In the genomic region with DNA sequence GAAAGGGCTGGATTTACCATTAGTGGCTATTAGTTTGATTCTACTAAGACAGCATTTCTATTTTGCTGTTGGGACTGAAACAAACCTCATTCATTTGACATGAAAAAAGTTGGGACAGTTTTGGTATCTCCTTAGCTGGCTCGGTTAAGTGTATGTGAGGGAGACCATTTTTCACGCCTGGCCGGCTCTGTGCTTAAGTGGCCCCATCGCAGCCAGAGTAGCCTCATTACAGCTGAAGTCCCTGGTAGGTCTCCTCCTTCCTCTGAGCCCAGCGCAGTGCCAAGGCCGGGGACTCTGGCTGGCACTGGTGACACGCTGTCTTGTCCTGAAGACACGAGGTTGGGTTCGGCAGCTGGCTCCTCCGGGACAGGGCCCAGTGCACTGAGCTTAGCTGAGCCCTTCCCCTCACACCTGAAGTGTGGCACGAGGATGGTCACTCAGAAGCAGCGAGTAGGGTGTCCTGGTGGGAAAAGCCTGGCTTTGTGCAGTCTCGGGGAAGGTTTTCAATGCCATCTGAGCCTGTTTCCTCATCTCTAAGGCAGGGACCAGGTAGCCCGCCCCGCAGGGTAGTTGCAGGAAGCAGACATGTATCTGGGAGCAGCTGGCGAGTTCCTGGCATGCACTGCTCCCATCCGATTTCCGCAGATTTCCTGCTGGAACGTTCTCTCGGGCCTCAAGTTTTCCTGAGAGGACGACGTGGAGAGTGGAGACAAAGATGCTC, we compare ENCODE assay signal across 1 cellular context.
TF ChIP-seq lines count a peak whose summit lies in the region.

No MANE protein-coding gene starts in this region.

TF ChIP-seq in K562, 482 proteins besides CTCF, POLR2A, EP300 and RAD21 (continued from another document):
- TF ChIP-seq, protein P1, sequence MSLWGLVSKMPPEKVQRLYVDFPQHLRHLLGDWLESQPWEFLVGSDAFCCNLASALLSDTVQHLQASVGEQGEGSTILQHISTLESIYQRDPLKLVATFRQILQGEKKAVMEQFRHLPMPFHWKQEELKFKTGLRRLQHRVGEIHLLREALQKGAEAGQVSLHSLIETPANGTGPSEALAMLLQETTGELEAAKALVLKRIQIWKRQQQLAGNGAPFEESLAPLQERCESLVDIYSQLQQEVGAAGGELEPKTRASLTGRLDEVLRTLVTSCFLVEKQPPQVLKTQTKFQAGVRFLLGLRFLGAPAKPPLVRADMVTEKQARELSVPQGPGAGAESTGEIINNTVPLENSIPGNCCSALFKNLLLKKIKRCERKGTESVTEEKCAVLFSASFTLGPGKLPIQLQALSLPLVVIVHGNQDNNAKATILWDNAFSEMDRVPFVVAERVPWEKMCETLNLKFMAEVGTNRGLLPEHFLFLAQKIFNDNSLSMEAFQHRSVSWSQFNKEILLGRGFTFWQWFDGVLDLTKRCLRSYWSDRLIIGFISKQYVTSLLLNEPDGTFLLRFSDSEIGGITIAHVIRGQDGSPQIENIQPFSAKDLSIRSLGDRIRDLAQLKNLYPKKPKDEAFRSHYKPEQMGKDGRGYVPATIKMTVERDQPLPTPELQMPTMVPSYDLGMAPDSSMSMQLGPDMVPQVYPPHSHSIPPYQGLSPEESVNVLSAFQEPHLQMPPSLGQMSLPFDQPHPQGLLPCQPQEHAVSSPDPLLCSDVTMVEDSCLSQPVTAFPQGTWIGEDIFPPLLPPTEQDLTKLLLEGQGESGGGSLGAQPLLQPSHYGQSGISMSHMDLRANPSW (CRISPR knock-in tag; IDR thresholded peaks at IDR 0.05): peak; percentile 77; the same call in 1 of the 2 replicates
- TF ChIP-seq, protein P2, sequence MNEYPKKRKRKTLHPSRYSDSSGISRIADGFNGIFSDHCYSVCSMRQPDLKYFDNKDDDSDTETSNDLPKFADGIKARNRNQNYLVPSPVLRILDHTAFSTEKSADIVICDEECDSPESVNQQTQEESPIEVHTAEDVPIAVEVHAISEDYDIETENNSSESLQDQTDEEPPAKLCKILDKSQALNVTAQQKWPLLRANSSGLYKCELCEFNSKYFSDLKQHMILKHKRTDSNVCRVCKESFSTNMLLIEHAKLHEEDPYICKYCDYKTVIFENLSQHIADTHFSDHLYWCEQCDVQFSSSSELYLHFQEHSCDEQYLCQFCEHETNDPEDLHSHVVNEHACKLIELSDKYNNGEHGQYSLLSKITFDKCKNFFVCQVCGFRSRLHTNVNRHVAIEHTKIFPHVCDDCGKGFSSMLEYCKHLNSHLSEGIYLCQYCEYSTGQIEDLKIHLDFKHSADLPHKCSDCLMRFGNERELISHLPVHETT (CRISPR knock-in tag; conservative IDR thresholded peaks at IDR 0.05 in 1 of 2, IDR thresholded peaks at IDR 0.05 in 1 of 2): peak in 1 of 2 experiments; percentile 58; a peak in 2 of 4 replicates
- TF ChIP-seq WHSC1 (IDR thresholded peaks at IDR 0.05; ENCODE audit: low read length): peak; percentile 45
- no peak for TF ChIP-seq FOXM1 (IDR thresholded peaks at IDR 0.05; ENCODE audit: low read depth)
- TF ChIP-seq FOXM1 (CRISPR knock-in tag; IDR thresholded peaks at IDR 0.05; ENCODE audit: low read depth): no peak
- TF ChIP-seq ZNF311 (CRISPR knock-in tag; IDR thresholded peaks at IDR 0.05): no peak
- 0 out of 2 replicates have a peak, but pooled peaks have one; percentile 3 for TF ChIP-seq ZNF644 (tag; IDR thresholded peaks at IDR 0.05; ENCODE audit: low read depth)
- TF ChIP-seq ETV1 (tag; conservative IDR thresholded peaks at IDR 0.05; ENCODE audit: low read depth): 0 out of 2 replicates have a peak, but pooled peaks have one; percentile 7
- 0 out of 2 replicates have a peak, but pooled peaks have one; percentile 29 for TF ChIP-seq SMARCC2 (IDR thresholded peaks at IDR 0.05; ENCODE audit: low read depth)
- TF ChIP-seq ZFP1 (CRISPR knock-in tag; IDR thresholded peaks at IDR 0.05): no peak
- TF ChIP-seq STAG1 (CRISPR knock-in tag; IDR thresholded peaks at IDR 0.05; ENCODE audit: borderline replicate concordance): peak; percentile 6; the same call in 1 of the 2 replicates
- no peak for TF ChIP-seq MTA2 (IDR thresholded peaks at IDR 0.05; ENCODE audit: low read depth)
- TF ChIP-seq, protein P3, sequence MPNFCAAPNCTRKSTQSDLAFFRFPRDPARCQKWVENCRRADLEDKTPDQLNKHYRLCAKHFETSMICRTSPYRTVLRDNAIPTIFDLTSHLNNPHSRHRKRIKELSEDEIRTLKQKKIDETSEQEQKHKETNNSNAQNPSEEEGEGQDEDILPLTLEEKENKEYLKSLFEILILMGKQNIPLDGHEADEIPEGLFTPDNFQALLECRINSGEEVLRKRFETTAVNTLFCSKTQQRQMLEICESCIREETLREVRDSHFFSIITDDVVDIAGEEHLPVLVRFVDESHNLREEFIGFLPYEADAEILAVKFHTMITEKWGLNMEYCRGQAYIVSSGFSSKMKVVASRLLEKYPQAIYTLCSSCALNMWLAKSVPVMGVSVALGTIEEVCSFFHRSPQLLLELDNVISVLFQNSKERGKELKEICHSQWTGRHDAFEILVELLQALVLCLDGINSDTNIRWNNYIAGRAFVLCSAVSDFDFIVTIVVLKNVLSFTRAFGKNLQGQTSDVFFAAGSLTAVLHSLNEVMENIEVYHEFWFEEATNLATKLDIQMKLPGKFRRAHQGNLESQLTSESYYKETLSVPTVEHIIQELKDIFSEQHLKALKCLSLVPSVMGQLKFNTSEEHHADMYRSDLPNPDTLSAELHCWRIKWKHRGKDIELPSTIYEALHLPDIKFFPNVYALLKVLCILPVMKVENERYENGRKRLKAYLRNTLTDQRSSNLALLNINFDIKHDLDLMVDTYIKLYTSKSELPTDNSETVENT (CRISPR knock-in tag; IDR thresholded peaks at IDR 0.05): 0 out of 2 replicates have a peak, but pooled peaks have one; percentile 19
- TF ChIP-seq ZNF12 (CRISPR knock-in tag; IDR thresholded peaks at IDR 0.05): no peak
- TF ChIP-seq, protein P4, sequence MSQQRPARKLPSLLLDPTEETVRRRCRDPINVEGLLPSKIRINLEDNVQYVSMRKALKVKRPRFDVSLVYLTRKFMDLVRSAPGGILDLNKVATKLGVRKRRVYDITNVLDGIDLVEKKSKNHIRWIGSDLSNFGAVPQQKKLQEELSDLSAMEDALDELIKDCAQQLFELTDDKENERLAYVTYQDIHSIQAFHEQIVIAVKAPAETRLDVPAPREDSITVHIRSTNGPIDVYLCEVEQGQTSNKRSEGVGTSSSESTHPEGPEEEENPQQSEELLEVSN (IDR thresholded peaks at IDR 0.05; ENCODE audit: borderline replicate concordance in 1 of 2, extremely low read depth in 1 of 2, insufficient read depth in 1 of 2, insufficient read length in 1 of 2, low read depth in 1 of 2, low read length in 1 of 2, poor library complexity in 1 of 2, severe bottlenecking in 1 of 2): peak; percentile 25 to 57
- TF ChIP-seq SP1 (CRISPR knock-in tag; IDR thresholded peaks at IDR 0.05): no peak
- no peak for TF ChIP-seq ZNF253 (CRISPR knock-in tag; conservative IDR thresholded peaks at IDR 0.05)
- no peak for TF ChIP-seq JUN (IDR thresholded peaks at IDR 0.05; ENCODE audit: borderline replicate concordance, low read depth, low read length)
- TF ChIP-seq JUN (CRISPR knock-in tag; IDR thresholded peaks at IDR 0.05; ENCODE audit: borderline replicate concordance): peak; percentile 79; the same call in 1 of the 2 replicates
- TF ChIP-seq, protein P5, sequence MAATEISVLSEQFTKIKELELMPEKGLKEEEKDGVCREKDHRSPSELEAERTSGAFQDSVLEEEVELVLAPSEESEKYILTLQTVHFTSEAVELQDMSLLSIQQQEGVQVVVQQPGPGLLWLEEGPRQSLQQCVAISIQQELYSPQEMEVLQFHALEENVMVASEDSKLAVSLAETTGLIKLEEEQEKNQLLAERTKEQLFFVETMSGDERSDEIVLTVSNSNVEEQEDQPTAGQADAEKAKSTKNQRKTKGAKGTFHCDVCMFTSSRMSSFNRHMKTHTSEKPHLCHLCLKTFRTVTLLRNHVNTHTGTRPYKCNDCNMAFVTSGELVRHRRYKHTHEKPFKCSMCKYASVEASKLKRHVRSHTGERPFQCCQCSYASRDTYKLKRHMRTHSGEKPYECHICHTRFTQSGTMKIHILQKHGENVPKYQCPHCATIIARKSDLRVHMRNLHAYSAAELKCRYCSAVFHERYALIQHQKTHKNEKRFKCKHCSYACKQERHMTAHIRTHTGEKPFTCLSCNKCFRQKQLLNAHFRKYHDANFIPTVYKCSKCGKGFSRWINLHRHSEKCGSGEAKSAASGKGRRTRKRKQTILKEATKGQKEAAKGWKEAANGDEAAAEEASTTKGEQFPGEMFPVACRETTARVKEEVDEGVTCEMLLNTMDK (IDR thresholded peaks at IDR 0.05; ENCODE audit: borderline replicate concordance, insufficient read depth, low read depth, low read length, poor library complexity, severe bottlenecking): no peak
- TF ChIP-seq TEAD1 (CRISPR knock-in tag; IDR thresholded peaks at IDR 0.05): no peak
- TF ChIP-seq, protein P6, sequence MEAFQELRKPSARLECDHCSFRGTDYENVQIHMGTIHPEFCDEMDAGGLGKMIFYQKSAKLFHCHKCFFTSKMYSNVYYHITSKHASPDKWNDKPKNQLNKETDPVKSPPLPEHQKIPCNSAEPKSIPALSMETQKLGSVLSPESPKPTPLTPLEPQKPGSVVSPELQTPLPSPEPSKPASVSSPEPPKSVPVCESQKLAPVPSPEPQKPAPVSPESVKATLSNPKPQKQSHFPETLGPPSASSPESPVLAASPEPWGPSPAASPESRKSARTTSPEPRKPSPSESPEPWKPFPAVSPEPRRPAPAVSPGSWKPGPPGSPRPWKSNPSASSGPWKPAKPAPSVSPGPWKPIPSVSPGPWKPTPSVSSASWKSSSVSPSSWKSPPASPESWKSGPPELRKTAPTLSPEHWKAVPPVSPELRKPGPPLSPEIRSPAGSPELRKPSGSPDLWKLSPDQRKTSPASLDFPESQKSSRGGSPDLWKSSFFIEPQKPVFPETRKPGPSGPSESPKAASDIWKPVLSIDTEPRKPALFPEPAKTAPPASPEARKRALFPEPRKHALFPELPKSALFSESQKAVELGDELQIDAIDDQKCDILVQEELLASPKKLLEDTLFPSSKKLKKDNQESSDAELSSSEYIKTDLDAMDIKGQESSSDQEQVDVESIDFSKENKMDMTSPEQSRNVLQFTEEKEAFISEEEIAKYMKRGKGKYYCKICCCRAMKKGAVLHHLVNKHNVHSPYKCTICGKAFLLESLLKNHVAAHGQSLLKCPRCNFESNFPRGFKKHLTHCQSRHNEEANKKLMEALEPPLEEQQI (IDR thresholded peaks at IDR 0.05): no peak
- no peak for TF ChIP-seq CBFA2T3 (IDR thresholded peaks at IDR 0.05)
- peak; percentile 24; the same call in 1 of the 2 replicates for TF ChIP-seq GATA2 (CRISPR knock-in tag; IDR thresholded peaks at IDR 0.05)
- TF ChIP-seq FOS (IDR thresholded peaks at IDR 0.05; ENCODE audit: extremely low read depth, insufficient read length): no peak
- TF ChIP-seq ZNF695 (CRISPR knock-in tag; IDR thresholded peaks at IDR 0.05): no peak
